ENCODE assay signal across 10 cellular contexts in genomic region chr14:105316968-105317498, GRCh38. TPM values are rescaled to one million over a fixed set of nuclear protein-coding genes. Genes with fewer than 3 reads are reported as not detected.
A peak's percentile ranks its signal among the peaks of the same experiment; 100 is the strongest.
DNase-seq lines count a peak whose midpoint lies in the region; ATAC-seq and TF ChIP-seq lines count a peak whose summit lies in the region.
"Had no signal": no experiment of that assay in that cellular context is flagged by ENCODE, and none has a peak within 500 bp of the region (broad histone marks: within the 10 kb centered on the region; RNA-seq: fewer than 3 reads in every experiment).

No MANE protein-coding gene starts in this region.

- in situ Hi-C loops in gastrocnemius medialis (cut with MboI; ENCODE audit: low sequenced_read_pairs in 4 of 4) = no loop called here

- H3K9me3 ChIP-seq in gastrocnemius medialis = no peaks in the 10 kb centered on the region
- H3K9me3 ChIP-seq: Peyer's patch had no signal

- peak overlapping the region; percentile 22 to 84 (median 80) for H3K27ac ChIP-seq in gastrocnemius medialis
- H3K27ac ChIP-seq in foreskin keratinocyte = no peak overlapping the region

- TF ChIP-seq EP300 in Ishikawa (IDR thresholded peaks at IDR 0.05; ENCODE audit: borderline replicate concordance) = no peak

- TF ChIP-seq POLR2A in gastrocnemius medialis (IDR thresholded peaks at IDR 0.05) = no peak

- H3K36me3 ChIP-seq in gastrocnemius medialis = no peaks in the 10 kb centered on the region
- H3K36me3 ChIP-seq: Peyer's patch had no signal

- no peaks in the 10 kb centered on the region for H3K27me3 ChIP-seq in gastrocnemius medialis
- H3K27me3 ChIP-seq in foreskin keratinocyte = no peaks in the 10 kb centered on the region
- H3K27me3 ChIP-seq: Peyer's patch had no signal

- intact Hi-C loops in gastrocnemius medialis (cut with DNase I; ENCODE audit: low total_unique reads) = no loop called here

- H3K4me3 ChIP-seq in epithelial cell of proximal tubule (ENCODE audit: low read depth, low read length) (peak overlapping the region; percentile 25), gastrocnemius medialis (no peak overlapping the region)

- peak; percentile 27 for DNase-seq in D341Med (ENCODE audit: low spot score)
- no peak for DNase-seq in epithelial cell of proximal tubule (ENCODE audit: low read depth)
- no peak for DNase-seq in gastrocnemius medialis
- DNase-seq in foreskin keratinocyte = no peak
- no peak for DNase-seq in cerebellar nuclear complex (lab: John Stamatoyannopoulos, UW)
- DNase-seq: activated CD4-positive, CD25-positive, alpha-beta regulatory T cell treated with anti-CD3 and anti-CD28 coated beads, Interleukin-2, amount 50 U/mL, for 72 hours; NCI-H1105 treated with DMSO at 0.1 percent for 48 hours had no signal

- H3K4me1 ChIP-seq in gastrocnemius medialis (peaks cover 34 to 35% of the 10 kb centered on the region in 2 donors), foreskin keratinocyte (no peaks in the 10 kb centered on the region)

- TF ChIP-seq CTCF in epithelial cell of proximal tubule (conservative IDR thresholded peaks at IDR 0.05; ENCODE audit: low read depth, low read length) (no peak), gastrocnemius medialis (IDR thresholded peaks at IDR 0.05 in 4 of 5, conservative IDR thresholded peaks at IDR 0.05 in 1 of 5) (no peak), foreskin keratinocyte (conservative IDR thresholded peaks at IDR 0.05) (no peak)

- ATAC-seq in gastrocnemius medialis = no peak
- ATAC-seq in GM18502 (IDR thresholded peaks at IDR 0.05; ENCODE audit: poor library complexity, unreplicated experiment) = no peak
- no peak for ATAC-seq in foreskin keratinocyte

- TF ChIP-seq RAD21 in Ishikawa (IDR thresholded peaks at IDR 0.05; ENCODE audit: low read depth) = no peak

TF ChIP-seq in Ishikawa, 13 proteins besides CTCF, POLR2A, EP300 and RAD21:
- TF ChIP-seq ZBTB7A (IDR thresholded peaks at IDR 0.05; ENCODE audit: low read depth) (no peak), CEBPB (IDR thresholded peaks at IDR 0.05) (no peak), NFIC (IDR thresholded peaks at IDR 0.05) (0 out of 2 replicates have a peak, but pooled peaks have one; percentile 12)

RNA-seq across cellular contexts. Expression of gene PACS2, which starts 2.5 kb away (rescaled TPM):
- total RNA-seq in epithelial cell of proximal tubule = 45.1 and 68.7 TPM in 2 replicates
- total RNA-seq in gastrocnemius medialis = 100 to 1,000 TPM in 1 of 4 donors, 10 to 100 TPM in 3; 81.0 to 115 (median 93.1) TPM
- 29.5 and 29.7 TPM in 2 replicates for total RNA-seq in foreskin keratinocyte
- polyA plus RNA-seq in foreskin keratinocyte = 21.3 and 24.3 TPM in 2 replicates

RNA-seq across cellular contexts. Expression of gene BRF1, which starts 16.2 kb away (rescaled TPM):
- 23.8 and 30.7 TPM in 2 replicates for total RNA-seq in epithelial cell of proximal tubule
- total RNA-seq in gastrocnemius medialis = 10 to 100 TPM; 19.5 to 27.4 (median 21.4) TPM
- total RNA-seq in foreskin keratinocyte = 17.5 and 18.5 TPM in 2 replicates
- polyA plus RNA-seq in foreskin keratinocyte = 13.8 and 15.3 TPM in 2 replicates
